In genomic region chr3:24890012-24890411, GRCh38 we compare ENCODE assay signal across 5 cellular contexts.
"Had no signal": no experiment of that assay in that cellular context is flagged by ENCODE, and none has a peak within 500 bp of the region (broad histone marks: within the 10 kb centered on the region; RNA-seq: fewer than 3 reads in every experiment).

No MANE protein-coding gene starts in this region.

- H3K27ac Mint-ChIP-seq: GM23338, H9 had no signal

- DNase-seq: H9, HCEC 1CT, IMR-90 had no signal

- ATAC-seq: GM23338, K562 had no signal

- H3K4me3 Mint-ChIP-seq: GM23338, H9 had no signal

- H3K9me3 Mint-ChIP-seq: GM23338, H9 had no signal

- H3K4me3 ChIP-seq: GM23338, K562 had no signal
